8 cellular contexts compared by ENCODE assay signal in genomic region chr1:121516279-121516967, GRCh38.
DNase-seq lines count a peak whose midpoint lies in the region; ATAC-seq, FAIRE-seq and TF ChIP-seq lines count a peak whose summit lies in the region.

No MANE protein-coding gene starts in this region.

- no peaks in the 10 kb centered on the region for H3K36me3 Mint-ChIP-seq in MCF 10A (ENCODE audit: insufficient read depth, unreplicated experiment)

- H3K27me3 Mint-ChIP-seq in MCF 10A (ENCODE audit: insufficient read depth, unreplicated experiment), result no peaks in the 10 kb centered on the region

- no TSS peak for BruUV-seq in MCF 10A (replicated peaks; lab: Mats Ljungman, UMichigan)

- H3K4me1 Mint-ChIP-seq in MCF 10A (ENCODE audit: insufficient read depth, unreplicated experiment), result peaks cover 14% of the 10 kb centered on the region

- FAIRE-seq in GM18507 (lab: Jason Lieb, UNC), result peak; percentile 64

- CTCF ChIA-PET in MCF 10A (lab: Yijun Ruan, JAX), result no interaction called here

- peaks cover 8% of the 10 kb centered on the region for H3K9me3 Mint-ChIP-seq in MCF 10A (ENCODE audit: unreplicated experiment)

- no peak for TF ChIP-seq CTCF in MCF 10A (IDR thresholded peaks at IDR 0.05; ENCODE audit: unreplicated experiment)

- ATAC-seq in HG02571 (IDR thresholded peaks at IDR 0.05; ENCODE audit: unreplicated experiment), result peak; percentile 59

- H3K4me3 Mint-ChIP-seq in MCF 10A (ENCODE audit: unreplicated experiment), result no peak overlapping the region

- intact Hi-C loops in MCF 10A (cut with micrococcal nuclease), result no loop called here

- no peak overlapping the region for H3K27ac Mint-ChIP-seq in MCF 10A (ENCODE audit: low read depth, unreplicated experiment)

- POLR2A ChIA-PET in MCF 10A (lab: Yijun Ruan, JAX), result no interaction called here

- DNase-seq in GM18507 (ENCODE audit: extremely low spot score, insufficient read length, low read depth) (no peak), MV-4-11 (lab: John Stamatoyannopoulos, UW) (peak; percentile 98), amniotic epithelial cell (ENCODE audit: low read depth) (peak; percentile 7), AG08395 (ENCODE audit: low spot score) (no peak), GOT3 (lab: John Stamatoyannopoulos, UW) (no peak), MCF 10A (ENCODE audit: unreplicated experiment) (no peak), COLO829 (ENCODE audit: low spot score) (no peak)

Comparison
In these comparisons a context has a peak if more than half of its experiments do, and no peak if none do; other contexts are left out.
1. DNase-seq: peak in MV-4-11 (single experiment) and amniotic epithelial cell (single experiment); none in GM18507 (single experiment), AG08395 (single experiment), GOT3 (single experiment), MCF 10A (single experiment) and COLO829 (single experiment).